15 cellular contexts compared by ENCODE assay signal in genomic region chr3:46163551-46163981, GRCh38. TPM values are rescaled to one million over a fixed set of nuclear protein-coding genes. Genes with fewer than 3 reads are reported as not detected.
DNase-seq lines count a peak whose midpoint lies in the region; ATAC-seq and TF ChIP-seq lines count a peak whose summit lies in the region.
"Had no signal": no experiment of that assay in that cellular context is flagged by ENCODE, and none has a peak within 500 bp of the region (broad histone marks: within the 10 kb centered on the region; RNA-seq: fewer than 3 reads in every experiment).

No MANE protein-coding gene starts in this region.

- no peak for TF ChIP-seq CTCF in lower lobe of right lung (IDR thresholded peaks at IDR 0.05)
- TF ChIP-seq CTCF in heart right ventricle (IDR thresholded peaks at IDR 0.05), result no peak

- intact Hi-C loops in lower lobe of right lung (cut with DNase I), result no loop called here
- intact Hi-C loops in heart right ventricle (cut with DNase I), result no loop called here

- H3K36me3 ChIP-seq in lower lobe of right lung, result no peaks in the 10 kb centered on the region
- no peaks in the 10 kb centered on the region for H3K36me3 ChIP-seq in heart right ventricle
- H3K36me3 ChIP-seq: gastrocnemius medialis had no signal

- H3K4me1 ChIP-seq in lower lobe of right lung, result no peaks in the 10 kb centered on the region
- peaks cover 0 to 8% (median 0%) of the 10 kb centered on the region in 9 donors for H3K4me1 ChIP-seq in heart right ventricle
- H3K4me1 ChIP-seq: gastrocnemius medialis had no signal

- H3K9me3 ChIP-seq in lower lobe of right lung, result no peaks in the 10 kb centered on the region
- peaks cover 0 to 31% (median 8%) of the 10 kb centered on the region in 11 donors for H3K9me3 ChIP-seq in heart right ventricle
- H3K9me3 ChIP-seq: gastrocnemius medialis had no signal

- H3K27me3 ChIP-seq in lower lobe of right lung (ENCODE audit: low read depth) (no peaks in the 10 kb centered on the region), heart right ventricle (peaks cover 0 to 9% (median 0%) of the 10 kb centered on the region in 7 donors)
- H3K27me3 ChIP-seq: gastrocnemius medialis had no signal

- peak; percentile 65 to 69 for ATAC-seq in lower lobe of right lung
- ATAC-seq in HG02642 (IDR thresholded peaks at IDR 0.05; ENCODE audit: poor library complexity, unreplicated experiment), result no peak
- no peak for ATAC-seq in heart right ventricle
- ATAC-seq: gastrocnemius medialis had no signal

- peak; percentile 87 for DNase-seq in ELF-1 (ENCODE audit: low read depth, low spot score)
- peak; percentile 27 for DNase-seq in NCI-H460 (ENCODE audit: extremely low read depth, low read depth)
- peak; percentile 16 for DNase-seq in cerebellar cortex (ENCODE audit: low spot score)
- no peak for DNase-seq in lower lobe of right lung
- no peak for DNase-seq in globus pallidus (ENCODE audit: low spot score)
- DNase-seq in heart right ventricle, result no peak
- no peak for DNase-seq in NCI-H2029 (lab: John Stamatoyannopoulos, UW)
- DNase-seq: effector CD8-positive, alpha-beta T cell; gastrocnemius medialis; kidney; MM.1S; substantia nigra had no signal

- no peak overlapping the region for H3K4me3 ChIP-seq in lower lobe of right lung
- H3K4me3 ChIP-seq in heart right ventricle, result no peak overlapping the region
- H3K4me3 ChIP-seq: gastrocnemius medialis had no signal

- H3K27ac ChIP-seq in lower lobe of right lung (no peak overlapping the region), heart right ventricle (no peak overlapping the region)
- H3K27ac ChIP-seq: gastrocnemius medialis, parathyroid adenoma, VCaP had no signal

- 67 to 75% methylated on average over 3 of the region's 3 CpGs for WGBS in heart right ventricle, 2 donors

RNA-seq across cellular contexts. Expression of gene CCR1, which starts 44.5 kb away (rescaled TPM):
- 0.12 TPM in 2 replicates for total RNA-seq in NCI-H460 (2014; rRNA removed; shearing (Covaris generic))
- 0.24 and 0.31 TPM in 2 replicates for polyA plus RNA-seq in NCI-H460 (2014; cell fraction: nucleus; rRNA removed)
- total RNA-seq in lower lobe of right lung (47.4 TPM), heart right ventricle (10 to 100 TPM in 1 of 10 donors, 1 to 10 TPM in 7, under 1 TPM in 2; 0.66 to 24.9 (median 1.8) TPM)
- 1 to 10 TPM; 1.1 to 1.5 TPM for polyA plus RNA-seq in heart right ventricle

Comparison
In these comparisons a context has a peak if more than half of its experiments do, and no peak if none do; other contexts are left out.
1. DNase-seq: peak in ELF-1 (single experiment), NCI-H460 (single experiment) and cerebellar cortex (single experiment); none in lower lobe of right lung (single experiment), globus pallidus (single experiment), heart right ventricle (0 of 2) and NCI-H2029 (single experiment).
2. ATAC-seq: peak in lower lobe of right lung (2 of 2); none in HG02642 (single experiment) and heart right ventricle (0 of 8).